In the genomic region with DNA sequence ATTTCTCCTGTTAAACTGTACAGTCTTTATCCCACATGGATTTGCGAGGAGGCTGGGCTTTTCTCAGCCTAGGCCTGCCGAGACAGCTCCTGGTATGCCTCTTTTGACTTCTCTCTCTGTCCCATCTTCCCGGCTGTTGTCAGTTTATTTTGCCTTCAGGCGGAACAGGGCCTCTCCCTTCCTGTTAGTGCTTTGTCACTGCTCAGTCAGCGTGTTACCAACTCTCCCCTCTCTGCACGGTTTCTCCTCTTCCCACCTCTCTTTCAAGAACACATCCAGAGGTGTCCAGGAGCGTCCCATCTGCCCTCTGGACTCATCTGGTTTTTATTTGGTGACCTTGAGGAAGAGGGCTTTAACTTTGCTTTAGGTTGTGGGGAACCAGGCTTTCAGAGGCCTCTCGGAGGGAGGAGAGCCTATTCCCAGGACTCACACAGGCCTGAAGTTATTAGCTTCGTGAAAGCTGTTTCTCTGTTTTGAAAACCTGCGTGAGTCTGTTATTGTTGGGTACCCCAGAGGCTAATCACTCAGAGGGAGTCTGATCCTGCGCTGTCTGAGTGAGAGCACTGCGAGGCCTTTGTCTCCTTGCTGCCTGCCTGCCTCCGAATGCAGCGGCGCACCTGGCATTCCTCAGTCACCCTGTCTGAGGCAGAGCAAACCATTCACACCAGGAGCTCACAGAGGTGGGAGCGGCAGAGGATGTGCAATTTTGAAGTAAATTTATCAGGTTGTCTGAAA, we compare ENCODE assay signal across 9 cellular contexts.
DNase-seq lines count a peak whose midpoint lies in the region; ATAC-seq and TF ChIP-seq lines count a peak whose summit lies in the region.
"Had no signal": no experiment of that assay in that cellular context is flagged by ENCODE, and none has a peak within 500 bp of the region (broad histone marks: within the 10 kb centered on the region; RNA-seq: fewer than 3 reads in every experiment).

No MANE protein-coding gene starts in this region.

- no peak for TF ChIP-seq CTCF in HFFc6 (IDR thresholded peaks at IDR 0.05)
- no peak for TF ChIP-seq CTCF in heart right ventricle (IDR thresholded peaks at IDR 0.05)
- no peak for TF ChIP-seq CTCF in gastrocnemius medialis (IDR thresholded peaks at IDR 0.05 in 4 of 5, conservative IDR thresholded peaks at IDR 0.05 in 1 of 5)

- peak; percentile 34 to 73 (median 58) for ATAC-seq in heart right ventricle
- peak in 1 of 2 donors; percentile 48 for ATAC-seq in gastrocnemius medialis
- no peak for ATAC-seq in HG03095 (IDR thresholded peaks at IDR 0.05; ENCODE audit: unreplicated experiment)

- peak overlapping the region; percentile 58 for H3K4me3 Mint-ChIP-seq in HFFc6
- H3K4me3 Mint-ChIP-seq: activated naive CD8-positive, alpha-beta T cell treated with anti-CD3 and anti-CD28 coated beads for 36 hours had no signal

- H3K9me3 ChIP-seq in heart right ventricle (peaks cover 0 to 3% (median 0%) of the 10 kb centered on the region in 11 donors), gastrocnemius medialis (no peaks in the 10 kb centered on the region)

- peaks cover 3 to 25% (median 9%) of the 10 kb centered on the region in 9 donors for H3K4me1 ChIP-seq in heart right ventricle
- peaks cover 7 to 15% of the 10 kb centered on the region in 2 donors for H3K4me1 ChIP-seq in gastrocnemius medialis

- 64 to 69% methylated on average over 16 of the region's 16 CpGs for WGBS in heart right ventricle, 2 donors

- H3K9me3 Mint-ChIP-seq in HFFc6, result no peaks in the 10 kb centered on the region

- no peak for TF ChIP-seq POLR2A in gastrocnemius medialis (IDR thresholded peaks at IDR 0.05)

- H3K27ac ChIP-seq in heart right ventricle (peak overlapping the region; percentile 14 to 82 (median 68)), gastrocnemius medialis (peak overlapping the region; percentile 32 to 72 (median 68))

- in situ Hi-C loops in gastrocnemius medialis (cut with MboI; ENCODE audit: low sequenced_read_pairs in 4 of 4), result no loop called here

- H3K27ac Mint-ChIP-seq in HFFc6, result peak overlapping the region; percentile 85
- H3K27ac Mint-ChIP-seq: activated naive CD8-positive, alpha-beta T cell treated with anti-CD3 and anti-CD28 coated beads for 36 hours had no signal

- H3K36me3 ChIP-seq in heart right ventricle, result no peaks in the 10 kb centered on the region
- H3K36me3 ChIP-seq in gastrocnemius medialis, result no peaks in the 10 kb centered on the region

- no peaks in the 10 kb centered on the region for H3K36me3 Mint-ChIP-seq in HFFc6 (ENCODE audit: low read depth)
- H3K36me3 Mint-ChIP-seq: activated naive CD8-positive, alpha-beta T cell treated with anti-CD3 and anti-CD28 coated beads for 36 hours had no signal

- DNase-seq in HFFc6, result peak; percentile 28
- peak; percentile 7 for DNase-seq in T1000 (lab: John Stamatoyannopoulos, UW)
- DNase-seq in heart right ventricle, result peak; percentile 6 to 17
- DNase-seq in gastrocnemius medialis, result no peak
- no peak for DNase-seq in NCI-H1048 (lab: John Stamatoyannopoulos, UW)
- no peak for DNase-seq in stimulated activated CD4-positive, alpha-beta T cell treated with anti-CD3 and anti-CD28 coated beads, Interleukin-4, amount 100 ng/mL, for 4 hours
- DNase-seq in activated CD4-positive, alpha-beta T cell treated with anti-CD3 and anti-CD28 coated beads for 1 hour, result no peak
- DNase-seq: activated naive CD8-positive, alpha-beta T cell treated with anti-CD3 and anti-CD28 coated beads for 36 hours had no signal

- intact Hi-C loops in heart right ventricle (cut with DNase I), result no loop called here
- intact Hi-C loops in gastrocnemius medialis (cut with DNase I; ENCODE audit: low total_unique reads), result no loop called here

- no peaks in the 10 kb centered on the region for H3K27me3 ChIP-seq in heart right ventricle
- no peaks in the 10 kb centered on the region for H3K27me3 ChIP-seq in gastrocnemius medialis

- H3K4me3 ChIP-seq in heart right ventricle (no peak overlapping the region), gastrocnemius medialis (no peak overlapping the region)

- peaks cover 13% of the 10 kb centered on the region for H3K4me1 Mint-ChIP-seq in HFFc6 (ENCODE audit: low read depth)
- H3K4me1 Mint-ChIP-seq: activated naive CD8-positive, alpha-beta T cell treated with anti-CD3 and anti-CD28 coated beads for 36 hours had no signal

- H3K27me3 Mint-ChIP-seq in HFFc6 (ENCODE audit: insufficient read depth), result no peaks in the 10 kb centered on the region; the same call in 1 of the 2 replicates
- H3K27me3 Mint-ChIP-seq: activated naive CD8-positive, alpha-beta T cell treated with anti-CD3 and anti-CD28 coated beads for 36 hours had no signal

Comparison
In these comparisons a context has a peak if more than half of its experiments do, and no peak if none do; other contexts are left out.
1. DNase-seq: peak in HFFc6 (single experiment), T1000 (single experiment) and heart right ventricle (2 of 2); none in gastrocnemius medialis (0 of 2), NCI-H1048 (single experiment), stimulated activated CD4-positive, alpha-beta T cell treated with anti-CD3 and anti-CD28 coated beads, Interleukin-4, amount 100 ng/mL, for 4 hours (0 of 2) and activated CD4-positive, alpha-beta T cell treated with anti-CD3 and anti-CD28 coated beads for 1 hour (single experiment).